Comparison of ENCODE assay signal across 24 cellular contexts in the genomic region with DNA sequence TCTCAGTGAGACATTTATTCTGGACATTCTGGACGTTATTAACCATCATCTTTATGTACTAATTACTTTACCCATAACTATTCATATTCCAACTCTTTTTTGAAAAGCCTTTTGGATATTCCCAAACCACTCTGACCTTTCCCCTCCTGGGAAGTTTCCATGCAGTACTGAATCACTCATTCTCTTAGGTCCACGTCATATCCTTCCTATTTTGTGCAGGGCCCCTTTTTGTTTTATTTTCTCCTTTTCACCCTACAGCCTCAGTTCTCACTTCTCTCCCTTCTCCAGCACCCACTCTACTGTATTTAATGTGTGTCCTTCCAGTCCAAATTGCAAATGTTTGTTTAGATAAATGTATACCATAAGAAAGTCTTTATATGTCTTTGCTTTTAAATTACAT. TPM values are rescaled to one million over a fixed set of nuclear protein-coding genes. Genes with fewer than 3 reads are reported as not detected.
A peak's percentile ranks its signal among the peaks of the same experiment; 100 is the strongest.
DNase-seq lines count a peak whose midpoint lies in the region; ATAC-seq and TF ChIP-seq lines count a peak whose summit lies in the region.
"Had no signal": no experiment of that assay in that cellular context is flagged by ENCODE, and none has a peak within 500 bp of the region (broad histone marks: within the 10 kb centered on the region; RNA-seq: fewer than 3 reads in every experiment).

No MANE protein-coding gene starts in this region.

- no peak for ATAC-seq in naive thymus-derived CD4-positive, alpha-beta T cell
- no peak for ATAC-seq in GM19351 (IDR thresholded peaks at IDR 0.05; ENCODE audit: unreplicated experiment)

- H3K79me2 ChIP-seq in OCI-LY7 (ENCODE audit: insufficient read depth, low read depth, low read length) (no peaks in the 10 kb centered on the region), trophoblast cell (ENCODE audit: control insufficient read depth, insufficient read depth, low read length, poor library complexity) (no peaks in the 10 kb centered on the region)

- H3K36me3 ChIP-seq in OCI-LY7 (ENCODE audit: insufficient read depth, low read length) (no peaks in the 10 kb centered on the region), trophoblast cell (ENCODE audit: control insufficient read depth in 1 of 2, insufficient read depth in 2 of 2, low read length in 2 of 2) (no peaks in the 10 kb centered on the region)
- H3K36me3 ChIP-seq in naive thymus-derived CD4-positive, alpha-beta T cell (ENCODE audit: control insufficient read depth in 2 of 3, insufficient read depth in 3 of 3, low read length in 3 of 3), result no peaks in the 10 kb centered on the region
- H3K36me3 ChIP-seq: adrenal gland, esophagus squamous epithelium, MG63, ovary, right lobe of liver, tibial nerve had no signal

- no peak overlapping the region for H3K4me2 ChIP-seq in OCI-LY7 (ENCODE audit: low read length)
- no peak overlapping the region for H3K4me2 ChIP-seq in trophoblast cell (ENCODE audit: low read length)

- WGBS in trophoblast cell (ENCODE audit: extremely low coverage, insufficient coverage, insufficient read length), result no CpG with 5 or more reads among the region's 2 CpGs
- WGBS in lower leg skin, 2 donors, result 59 to 67% methylated on average over 2 of the region's 2 CpGs

- no peaks in the 10 kb centered on the region for H3K9me2 ChIP-seq in OCI-LY7 (ENCODE audit: insufficient read depth, low read length)

- H2BK5ac ChIP-seq in trophoblast cell (ENCODE audit: low read depth, low read length, poor library complexity), result no peak overlapping the region

- H3K27ac Mint-ChIP-seq in naive thymus-derived CD4-positive, alpha-beta T cell, result peak overlapping the region in 6 of 9 donors; percentile 2 to 49 (median 14)
- H3K27ac Mint-ChIP-seq: activated CD4-positive, alpha-beta T cell treated with anti-CD3 and anti-CD28 coated beads, Interleukin-2, amount 10 ng/mL, durations not matched to agents 24 days and 14 days had no signal

- POLR2A ChIA-PET in OCI-LY7 (lab: Charles Lee), result no interaction called here
- POLR2A ChIA-PET in naive thymus-derived CD4-positive, alpha-beta T cell (lab: Charles Lee), result no interaction called here

- no peak overlapping the region for H3K4ac ChIP-seq in trophoblast cell (ENCODE audit: low read depth, low read length)

- intact Hi-C loops in OCI-LY7 (cut with micrococcal nuclease; ENCODE audit: unreplicated experiment), result no loop called here
- intact Hi-C loops in naive thymus-derived CD4-positive, alpha-beta T cell (cut with micrococcal nuclease), result no loop called here
- intact Hi-C loops in lower leg skin (cut with DNase I; ENCODE audit: low total_unique reads), result no loop called here

- no peak overlapping the region for H4K12ac ChIP-seq in trophoblast cell (ENCODE audit: low read depth, low read length)

- H3K9me3 Mint-ChIP-seq in naive thymus-derived CD4-positive, alpha-beta T cell, result peaks cover 0 to 2% (median 0%) of the 10 kb centered on the region in 11 donors
- H3K9me3 Mint-ChIP-seq: activated CD4-positive, alpha-beta T cell treated with anti-CD3 and anti-CD28 coated beads, Interleukin-2, amount 10 ng/mL, durations not matched to agents 24 days and 14 days had no signal

- no peaks in the 10 kb centered on the region for H4K20me1 ChIP-seq in OCI-LY7 (ENCODE audit: insufficient read depth, low read length)

- H3K9ac ChIP-seq in trophoblast cell (ENCODE audit: low read length), result no peak overlapping the region

- H4K8ac ChIP-seq in trophoblast cell (ENCODE audit: low read depth, low read length), result no peak overlapping the region

- H3K4me3 ChIP-seq in OCI-LY7 (ENCODE audit: low read depth, low read length, poor library complexity, severe bottlenecking) (no peak overlapping the region), cardiac fibroblast (replicated peaks in 1 of 2; ENCODE audit: low read depth in 2 of 2, low read length in 2 of 2) (no peak overlapping the region), trophoblast cell (ENCODE audit: low read depth, low read length) (no peak overlapping the region), lower leg skin (ENCODE audit: low read depth, poor library complexity, severe bottlenecking) (no peak overlapping the region)
- no peak overlapping the region for H3K4me3 ChIP-seq in naive thymus-derived CD4-positive, alpha-beta T cell (ENCODE audit: low read length)
- H3K4me3 ChIP-seq: adrenal gland, esophagus squamous epithelium, lung, MG63, ovary, right lobe of liver, tibial nerve had no signal

- H3K4me1 Mint-ChIP-seq in naive thymus-derived CD4-positive, alpha-beta T cell, result peaks cover 17 to 72% (median 51%) of the 10 kb centered on the region in 7 donors

- DNase-seq in EH (ENCODE audit: low read depth), result peak; percentile 56
- no peak for DNase-seq in OCI-LY7 (ENCODE audit: low spot score)
- peak; percentile 71 to 75 for DNase-seq in cardiac fibroblast (ENCODE audit: low read depth in 2 of 2)
- no peak for DNase-seq in naive thymus-derived CD4-positive, alpha-beta T cell
- no peak for DNase-seq in trophoblast cell
- no peak for DNase-seq in lower leg skin (ENCODE audit: low spot score in 2 of 2)
- no peak for DNase-seq in middle frontal gyrus (ENCODE audit: extremely low spot score, low spot score)
- DNase-seq: activated CD4-positive, alpha-beta T cell treated with anti-CD3 and anti-CD28 coated beads, Interleukin-2, amount 10 ng/mL, durations not matched to agents 24 days and 14 days; activated effector memory CD4-positive, alpha-beta T cell treated with Interleukin-2 at 50 U/mL for 16 hours; adrenal gland; AML-193; caudate nucleus; effector CD4-positive, alpha-beta T cell; esophagus squamous epithelium; H7; MG63; NCI-H146; NCI-H82; ovary; right lobe of liver; stimulated activated naive CD4-positive, alpha-beta T cell had no signal

- no peak overlapping the region for H3K23ac ChIP-seq in trophoblast cell (ENCODE audit: low read length)

- H3K27me3 Mint-ChIP-seq in naive thymus-derived CD4-positive, alpha-beta T cell, result peaks cover 0 to 18% (median 0%) of the 10 kb centered on the region in 5 donors

- H3K18ac ChIP-seq in trophoblast cell (ENCODE audit: low read length), result no peak overlapping the region

- TF ChIP-seq CTCF in OCI-LY7 (conservative IDR thresholded peaks at IDR 0.05; ENCODE audit: low read length) (no peak), cardiac fibroblast (IDR thresholded peaks at IDR 0.05; ENCODE audit: low read depth, low read length) (no peak), lower leg skin (IDR thresholded peaks at IDR 0.05) (no peak)

- H3K27ac ChIP-seq in OCI-LY7 (ENCODE audit: low read depth, low read length, poor library complexity, severe bottlenecking) (no peak overlapping the region), trophoblast cell (ENCODE audit: low read depth, low read length) (no peak overlapping the region)
- no peak overlapping the region for H3K27ac ChIP-seq in naive thymus-derived CD4-positive, alpha-beta T cell (ENCODE audit: low read depth, low read length)
- H3K27ac ChIP-seq: adrenal gland, esophagus squamous epithelium, ovary, right lobe of liver had no signal

- H3K4me1 ChIP-seq in OCI-LY7 (ENCODE audit: insufficient read depth, low read length, poor library complexity, severe bottlenecking) (peaks cover 13% of the 10 kb centered on the region), trophoblast cell (ENCODE audit: control insufficient read depth in 1 of 2, insufficient read depth in 2 of 2, low read length in 2 of 2) (no peaks in the 10 kb centered on the region)
- H3K4me1 ChIP-seq in naive thymus-derived CD4-positive, alpha-beta T cell (ENCODE audit: control insufficient read depth in 2 of 2, insufficient read depth in 2 of 2, low read length in 2 of 2), result peaks cover 0 to 18% of the 10 kb centered on the region in 2 donors
- H3K4me1 ChIP-seq: tibial nerve had no signal

- H2AFZ ChIP-seq in OCI-LY7 (ENCODE audit: low read length), result peak overlapping the region; percentile 6; the same call in 1 of the 2 replicates
- H2AFZ ChIP-seq in trophoblast cell (ENCODE audit: insufficient read depth, low read length, poor library complexity), result no peak overlapping the region

- H4K91ac ChIP-seq in trophoblast cell (ENCODE audit: low read depth, low read length), result no peak overlapping the region

- CTCF ChIA-PET in OCI-LY7 (lab: Charles Lee; ENCODE audit: unreplicated experiment), result no interaction called here
- CTCF ChIA-PET in naive thymus-derived CD4-positive, alpha-beta T cell (lab: Charles Lee), result interaction anchor here (0.6 to 1.1 kb wide), 2 partner anchors 10 to 188 kb away, joined by 3 read pairs; no protein-coding TSS in a partner anchor

- no peak for TF ChIP-seq POLR2A in lower leg skin (IDR thresholded peaks at IDR 0.05)

- no peak overlapping the region for H3K14ac ChIP-seq in trophoblast cell (ENCODE audit: low read length)

- H3K36me3 Mint-ChIP-seq in naive thymus-derived CD4-positive, alpha-beta T cell, result no peaks in the 10 kb centered on the region

- no peaks in the 10 kb centered on the region for H3K27me3 ChIP-seq in naive thymus-derived CD4-positive, alpha-beta T cell (ENCODE audit: control insufficient read depth in 2 of 2, insufficient read depth in 2 of 2, low read length in 2 of 2)
- H3K27me3 ChIP-seq in trophoblast cell (ENCODE audit: insufficient read depth, low read length), result no peaks in the 10 kb centered on the region
- H3K27me3 ChIP-seq: adrenal gland, esophagus squamous epithelium, MG63, ovary, right lobe of liver, tibial nerve had no signal

- peak overlapping the region in 1 of 10 donors; percentile 2 for H3K4me3 Mint-ChIP-seq in naive thymus-derived CD4-positive, alpha-beta T cell
- H3K4me3 Mint-ChIP-seq: activated CD4-positive, alpha-beta T cell treated with anti-CD3 and anti-CD28 coated beads, Interleukin-2, amount 10 ng/mL, durations not matched to agents 24 days and 14 days had no signal

- BruUV-seq in OCI-LY7 (replicated peaks; lab: Mats Ljungman, UMichigan), result no TSS peak

- H2AK5ac ChIP-seq in trophoblast cell (ENCODE audit: low read length), result no peak overlapping the region

- no peaks in the 10 kb centered on the region for H3K79me1 ChIP-seq in trophoblast cell (ENCODE audit: low read length)

- H2BK12ac ChIP-seq in trophoblast cell (ENCODE audit: low read length), result no peak overlapping the region

- no peaks in the 10 kb centered on the region for H3K9me3 ChIP-seq in OCI-LY7 (ENCODE audit: low read length)
- H3K9me3 ChIP-seq in naive thymus-derived CD4-positive, alpha-beta T cell (ENCODE audit: control insufficient read depth in 2 of 3, low read length in 3 of 3), result no peaks in the 10 kb centered on the region
- H3K9me3 ChIP-seq in trophoblast cell (ENCODE audit: insufficient read depth, low read depth, low read length), result no peaks in the 10 kb centered on the region
- H3K9me3 ChIP-seq: adrenal gland, esophagus squamous epithelium, MG63, ovary, right lobe of liver, tibial nerve had no signal

- no peak overlapping the region for H2BK120ac ChIP-seq in trophoblast cell (ENCODE audit: insufficient read depth, low read length, poor library complexity)

RNA-seq across cellular contexts. Expression of gene ATP1A1, which starts 16.4 kb away (rescaled TPM):
- total RNA-seq in OCI-LY7 (2014; rRNA removed; shearing (Covaris generic)), result 66.8 and 74.4 TPM in 2 replicates
- 183 and 186 TPM in 2 replicates for total RNA-seq in OCI-LY7 (2022)
- 100 to 1,000 TPM; 228 to 315 (median 287) TPM for total RNA-seq in naive thymus-derived CD4-positive, alpha-beta T cell
- 10 to 100 TPM; 75.0 to 86.0 TPM for polyA plus RNA-seq in naive thymus-derived CD4-positive, alpha-beta T cell
- polyA plus RNA-seq in trophoblast cell (2013), result 247 and 256 TPM in 2 replicates
- total RNA-seq in lower leg skin, result 100 to 1,000 TPM; 241 to 757 (median 415) TPM

Comparison
In these comparisons a context has a peak if more than half of its experiments do, and no peak if none do; other contexts are left out.
1. DNase-seq: peak in EH (single experiment) and cardiac fibroblast (2 of 2); none in OCI-LY7 (single experiment), naive thymus-derived CD4-positive, alpha-beta T cell (0 of 9), trophoblast cell (0 of 2), lower leg skin (0 of 2) and middle frontal gyrus (single experiment).